Comparison of ENCODE assay signal across 25 cellular contexts in the genomic region with DNA sequence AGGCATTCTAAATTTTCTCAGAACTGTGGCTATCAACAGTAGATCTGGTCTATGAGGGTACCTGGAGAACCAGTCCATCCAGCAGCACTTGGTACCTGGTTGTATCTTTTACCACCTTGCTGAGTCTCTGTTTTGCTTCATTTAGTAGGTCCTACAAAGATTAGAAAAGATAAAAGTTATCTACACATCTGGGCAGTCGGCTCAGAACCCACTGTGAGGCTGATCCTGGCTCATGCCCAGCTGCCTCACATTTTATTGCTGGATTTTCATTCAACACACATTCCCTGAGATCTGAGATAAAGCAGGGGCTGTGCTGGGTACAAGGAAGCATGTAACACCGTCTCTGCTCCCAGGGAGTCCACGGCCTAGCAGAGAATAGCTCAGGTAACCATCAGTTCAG. TPM values are rescaled to one million over a fixed set of nuclear protein-coding genes. Genes with fewer than 3 reads are reported as not detected.
A peak's percentile ranks its signal among the peaks of the same experiment; 100 is the strongest.
DNase-seq lines count a peak whose midpoint lies in the region; ATAC-seq, FAIRE-seq and TF ChIP-seq lines count a peak whose summit lies in the region.
"Had no signal": no experiment of that assay in that cellular context is flagged by ENCODE, and none has a peak within 500 bp of the region (broad histone marks: within the 10 kb centered on the region; RNA-seq: fewer than 3 reads in every experiment).

No MANE protein-coding gene starts in this region.

- H3K27me3 ChIP-seq in SK-N-SH (ENCODE audit: insufficient read depth) (no peaks in the 10 kb centered on the region), keratinocyte (ENCODE audit: control insufficient read depth, extremely low read depth, insufficient read depth, low read length) (no peaks in the 10 kb centered on the region), sigmoid colon (no peaks in the 10 kb centered on the region), gastroesophageal sphincter (no peaks in the 10 kb centered on the region)
- H3K27me3 ChIP-seq: esophagus muscularis mucosa, SJCRH30 had no signal

- dilution Hi-C loops in keratinocyte (cut with MboI; ENCODE audit: extremely low pct_ligation_motif_present, low sequenced_read_pairs): no loop called here

- TF ChIP-seq POLR2A in sigmoid colon (IDR thresholded peaks at IDR 0.05) (no peak), gastroesophageal sphincter (IDR thresholded peaks at IDR 0.05) (no peak)

- CTCF ChIA-PET in SK-N-SH (lab: Yijun Ruan, JAX): interaction anchor here (1.0 to 1.1 kb wide), 3 partner anchors 42 to 525 kb away, joined by 3 to 7 read pairs (median 3); no protein-coding TSS in a partner anchor

- H3K9me3 ChIP-seq in SK-N-SH (no peaks in the 10 kb centered on the region), keratinocyte (ENCODE audit: control insufficient read depth, low read depth, low read length) (no peaks in the 10 kb centered on the region), sigmoid colon (no peaks in the 10 kb centered on the region), gastroesophageal sphincter (no peaks in the 10 kb centered on the region)
- H3K9me3 ChIP-seq: esophagus muscularis mucosa, left ventricle myocardium inferior, mucosa of descending colon, SJCRH30 had no signal

- DNase-seq in SK-N-SH: peak; percentile 18
- peak; percentile 57 for DNase-seq in SK-N-DZ (ENCODE audit: low spot score)
- no peak for DNase-seq in keratinocyte (ENCODE audit: low read depth, low spot score)
- no peak for DNase-seq in sigmoid colon
- DNase-seq: activated B cell treated with CpG ODN at 0.5 μM for 24 hours; cerebellar nuclear complex; effector CD4-positive, alpha-beta T cell; left ventricle myocardium inferior; NCI-H2107; NCI-H774; nucleus accumbens; right cardiac atrium; SJCRH30; stimulated activated naive CD4-positive, alpha-beta T cell had no signal

- peaks cover 23 to 46% of the 10 kb centered on the region in 2 experiments for H3K36me3 ChIP-seq in SK-N-SH (replicated peaks in 1 of 2; ENCODE audit: control insufficient read depth in 1 of 2, insufficient read depth in 2 of 2, low read length in 1 of 2)
- H3K36me3 ChIP-seq in keratinocyte (ENCODE audit: control insufficient read depth in 2 of 2, extremely low read depth in 1 of 2, insufficient read depth in 2 of 2, low read length in 2 of 2): peaks cover 16 to 29% of the 10 kb centered on the region in 2 experiments
- H3K36me3 ChIP-seq in sigmoid colon: peaks cover 11 to 52% (median 28%) of the 10 kb centered on the region in 4 donors
- H3K36me3 ChIP-seq in gastroesophageal sphincter: peaks cover 0 to 56% of the 10 kb centered on the region in 2 donors

- H3K9me2 ChIP-seq in SK-N-SH: no peaks in the 10 kb centered on the region

- TF ChIP-seq EP300 in SK-N-SH (IDR thresholded peaks at IDR 0.05; ENCODE audit: borderline replicate concordance in 1 of 2, low read depth in 1 of 2, low read length in 1 of 2): no peak
- TF ChIP-seq EP300 in sigmoid colon (IDR thresholded peaks at IDR 0.05): no peak
- TF ChIP-seq EP300 in gastroesophageal sphincter (IDR thresholded peaks at IDR 0.05): no peak

- intact Hi-C loops in sigmoid colon (cut with DNase I): no loop called here

- H4K20me1 ChIP-seq in SK-N-SH (ENCODE audit: insufficient read depth) (0 out of 2 replicates have a peak, but pooled peaks cover 4% of the 10 kb centered on the region), keratinocyte (ENCODE audit: control insufficient read depth, extremely low read depth, insufficient read depth, low read length) (no peaks in the 10 kb centered on the region)

- FAIRE-seq in keratinocyte (lab: Jason Lieb, UNC): peak; percentile 13
- FAIRE-seq: A204.1, GM12892, H54 had no signal

- H3K9ac ChIP-seq in SK-N-SH: no peak overlapping the region
- no peak overlapping the region for H3K9ac ChIP-seq in keratinocyte (ENCODE audit: control insufficient read depth, extremely low read depth, insufficient read depth, low read length)

- H3F3A ChIP-seq in SK-N-SH (replicated peaks; ENCODE audit: insufficient read depth): no peaks in the 10 kb centered on the region

- no peak overlapping the region for H3K4me3 ChIP-seq in SK-N-SH (ENCODE audit: low read depth in 2 of 2, low read length in 1 of 2)
- no peak overlapping the region for H3K4me3 ChIP-seq in keratinocyte (ENCODE audit: control insufficient read depth in 2 of 3, extremely low read depth in 1 of 3, insufficient read depth in 2 of 3, low read depth in 1 of 3, low read length in 3 of 3)
- H3K4me3 ChIP-seq in sigmoid colon: no peak overlapping the region
- no peak overlapping the region for H3K4me3 ChIP-seq in gastroesophageal sphincter
- H3K4me3 ChIP-seq: esophagus muscularis mucosa, left ventricle myocardium inferior, mucosa of descending colon, SJCRH30 had no signal

- no peaks in the 10 kb centered on the region for H3K9me1 ChIP-seq in keratinocyte (ENCODE audit: control insufficient read depth, extremely low read depth, insufficient read depth, low read length)

- TF ChIP-seq RAD21 in SK-N-SH (IDR thresholded peaks at IDR 0.05; ENCODE audit: low read length): no peak

- no peak overlapping the region for H3K4me2 ChIP-seq in SK-N-SH
- H3K4me2 ChIP-seq in keratinocyte (ENCODE audit: control insufficient read depth, extremely low read depth, insufficient read depth, low read depth, low read length): no peak overlapping the region

- H3K79me2 ChIP-seq in SK-N-SH (ENCODE audit: insufficient read depth) (peaks cover 44% of the 10 kb centered on the region), keratinocyte (ENCODE audit: control insufficient read depth, insufficient read depth, low read length) (peaks cover 17% of the 10 kb centered on the region)

- no peak for TF ChIP-seq CTCF in SK-N-SH (IDR thresholded peaks at IDR 0.05)
- TF ChIP-seq CTCF in keratinocyte (optimal IDR thresholded peaks at IDR 0.05 in 1 of 3, IDR thresholded peaks at IDR 0.05 in 1 of 3, conservative IDR thresholded peaks at IDR 0.05 in 1 of 3; ENCODE audit: extremely low read depth in 1 of 3, insufficient read depth in 2 of 3, low read length in 3 of 3): no peak
- no peak for TF ChIP-seq CTCF in sigmoid colon (IDR thresholded peaks at IDR 0.05)
- no peak for TF ChIP-seq CTCF in gastroesophageal sphincter (IDR thresholded peaks at IDR 0.05)

- no peak for ATAC-seq in SK-N-SH treated with all-trans-retinoic acid at 6 μM for 48 hours
- ATAC-seq in GM21526 (IDR thresholded peaks at IDR 0.05; ENCODE audit: low FRiP score, unreplicated experiment): no peak
- no peak for ATAC-seq in HG03095 (IDR thresholded peaks at IDR 0.05; ENCODE audit: unreplicated experiment)
- no peak for ATAC-seq in gastroesophageal sphincter
- ATAC-seq: mucosa of descending colon, right cardiac atrium had no signal

- POLR2A ChIA-PET in SK-N-SH (lab: Yijun Ruan, JAX): interaction anchor here (0.6 kb wide), 1 partner anchor 12 kb away, joined by 5 read pairs; no protein-coding TSS in a partner anchor

- H3K27ac ChIP-seq in SK-N-SH (ENCODE audit: low read depth in 2 of 2, low read length in 1 of 2): peak overlapping the region in 1 of 2 experiments; percentile 29; a peak in 1 of 4 replicates
- no peak overlapping the region for H3K27ac ChIP-seq in keratinocyte (ENCODE audit: control insufficient read depth, insufficient read depth, low read length)
- peak overlapping the region in 3 of 4 donors; percentile 2 to 70 (median 64) for H3K27ac ChIP-seq in sigmoid colon
- H3K27ac ChIP-seq in gastroesophageal sphincter: peak overlapping the region in 1 of 4 donors; percentile 21
- H3K27ac ChIP-seq: left ventricle myocardium inferior, SJCRH30 had no signal

- peaks cover 0 to 4% of the 10 kb centered on the region in 2 experiments; a peak in 1 of 4 replicates for H3K4me1 ChIP-seq in SK-N-SH (ENCODE audit: control insufficient read depth in 1 of 2, insufficient read depth in 2 of 2, low read depth in 1 of 2, low read length in 1 of 2)
- no peaks in the 10 kb centered on the region for H3K4me1 ChIP-seq in keratinocyte (ENCODE audit: control insufficient read depth, extremely low read depth, insufficient read depth, low read length)
- peaks cover 0 to 47% (median 35%) of the 10 kb centered on the region in 4 donors for H3K4me1 ChIP-seq in sigmoid colon
- peaks cover 0 to 3% (median 0%) of the 10 kb centered on the region in 3 donors for H3K4me1 ChIP-seq in gastroesophageal sphincter
- H3K4me1 ChIP-seq: SJCRH30 had no signal

- 46% methylated on average over 3 of the region's 3 CpGs for WGBS in SK-N-SH (ENCODE audit: low lambda C conversion rate)
- WGBS in sigmoid colon, 2 donors: 49 to 65% methylated on average over 3 of the region's 3 CpGs
- WGBS in gastroesophageal sphincter (ENCODE audit: low coverage in 1 of 2), 2 donors: 82 to 92% methylated on average over 2 to 3 of the region's 3 CpGs

- no peak overlapping the region for H2AFZ ChIP-seq in SK-N-SH (ENCODE audit: low read depth)
- no peak overlapping the region for H2AFZ ChIP-seq in keratinocyte (ENCODE audit: control insufficient read depth, low read length)

RNA-seq across cellular contexts. Expression of gene ATP6V1E1, which starts 27.5 kb away (rescaled TPM):
- polyA plus RNA-seq in SK-N-SH (2012; rRNA removed) (140 and 195 TPM in 2 replicates), keratinocyte (207 to 270 TPM (median 227 TPM) in 3 replicates), sigmoid colon (100 to 1,000 TPM; 136 to 218 (median 148) TPM)
- polyA plus RNA-seq in SK-N-SH (2012; cell fraction: cytosol; rRNA removed): 181 and 188 TPM in 2 replicates
- 68.3 and 108 TPM in 2 replicates for polyA plus RNA-seq in SK-N-SH (2012; cell fraction: nucleus; rRNA removed)
- 138 and 151 TPM in 2 replicates for polyA plus RNA-seq in SK-N-DZ (2014; cell fraction: cytosol; rRNA removed)
- polyA plus RNA-seq in SK-N-DZ (2014; cell fraction: nucleus; rRNA removed): 64.0 and 66.4 TPM in 2 replicates
- polyA plus RNA-seq in keratinocyte (2011; ENCODE audit: low read depth): 354 TPM
- 220 and 314 TPM in 2 replicates for polyA plus RNA-seq in keratinocyte (2011; cell fraction: cytosol; rRNA removed)
- polyA plus RNA-seq in keratinocyte (2011; cell fraction: nucleus; rRNA removed): 197 and 212 TPM in 2 replicates
- 157 and 239 TPM in 2 replicates for polyA plus RNA-seq in keratinocyte (2012; ENCODE audit: low replicate concordance)
- polyA minus RNA-seq in keratinocyte: 54.7 to 217 TPM (median 152 TPM) in 3 replicates
- polyA minus RNA-seq in keratinocyte (2011; cell fraction: cytosol; rRNA and poly(A)+ RNA removed): 109 TPM
- polyA minus RNA-seq in keratinocyte (2011; cell fraction: nucleus; rRNA and poly(A)+ RNA removed): 51.4 and 93.2 TPM in 2 replicates
- total RNA-seq in sigmoid colon (100 to 1,000 TPM; 119 to 160 (median 138) TPM), gastroesophageal sphincter (100 to 1,000 TPM; 146 to 252 (median 195) TPM)

RNA-seq across cellular contexts. Expression of gene BCL2L13, which starts 37.5 kb away (rescaled TPM):
- polyA plus RNA-seq in SK-N-SH (2012; rRNA removed): 37.1 and 51.3 TPM in 2 replicates
- 34.8 and 43.2 TPM in 2 replicates for polyA plus RNA-seq in SK-N-SH (2012; cell fraction: cytosol; rRNA removed)
- polyA plus RNA-seq in SK-N-SH (2012; cell fraction: nucleus; rRNA removed): 23.9 and 31.8 TPM in 2 replicates
- polyA plus RNA-seq in SK-N-DZ (2014; cell fraction: cytosol; rRNA removed): 52.4 and 57.5 TPM in 2 replicates
- polyA plus RNA-seq in SK-N-DZ (2014; cell fraction: nucleus; rRNA removed): 23.4 and 25.3 TPM in 2 replicates
- polyA plus RNA-seq in keratinocyte: 45.0 to 54.7 TPM (median 51.0 TPM) in 3 replicates
- 31.5 TPM for polyA plus RNA-seq in keratinocyte (2011; ENCODE audit: low read depth)
- 48.3 and 59.8 TPM in 2 replicates for polyA plus RNA-seq in keratinocyte (2011; cell fraction: cytosol; rRNA removed)
- 54.1 and 54.4 TPM in 2 replicates for polyA plus RNA-seq in keratinocyte (2011; cell fraction: nucleus; rRNA removed)
- 31.6 and 43.3 TPM in 2 replicates for polyA plus RNA-seq in keratinocyte (2012; ENCODE audit: low replicate concordance)
- polyA minus RNA-seq in keratinocyte: 41.9 to 62.2 TPM (median 55.3 TPM) in 3 replicates
- polyA minus RNA-seq in keratinocyte (2011; cell fraction: cytosol; rRNA and poly(A)+ RNA removed): 46.0 TPM
- 25.2 and 41.0 TPM in 2 replicates for polyA minus RNA-seq in keratinocyte (2011; cell fraction: nucleus; rRNA and poly(A)+ RNA removed)
- total RNA-seq in sigmoid colon: 10 to 100 TPM; 59.2 to 68.1 (median 66.8) TPM
- polyA plus RNA-seq in sigmoid colon: 10 to 100 TPM; 29.4 to 35.9 (median 35.1) TPM
- 100 to 1,000 TPM in 2 of 4 donors, 10 to 100 TPM in 2; 68.5 to 193 (median 131) TPM for total RNA-seq in gastroesophageal sphincter

RNA-seq across cellular contexts. Expression of gene SLC25A18, which starts 37.7 kb away (rescaled TPM):
- 0.02 TPM in 1 of 2 replicates, not detected in the other for polyA plus RNA-seq in SK-N-SH (2012; rRNA removed)
- not detected in 2 replicates for polyA plus RNA-seq in SK-N-SH (2012; cell fraction: cytosol; rRNA removed)
- polyA plus RNA-seq in SK-N-SH (2012; cell fraction: nucleus; rRNA removed): not detected in 2 replicates
- polyA plus RNA-seq in SK-N-DZ (2014; cell fraction: cytosol; rRNA removed): 0.47 and 0.54 TPM in 2 replicates
- polyA plus RNA-seq in SK-N-DZ (2014; cell fraction: nucleus; rRNA removed): 0.57 TPM in 1 of 2 replicates, not detected in the other
- polyA plus RNA-seq in keratinocyte: 0.04 TPM in 1 of 3 replicates, not detected in the others
- polyA plus RNA-seq in keratinocyte (2011; ENCODE audit: low read depth): not detected
- not detected in 2 replicates for polyA plus RNA-seq in keratinocyte (2011; cell fraction: cytosol; rRNA removed)
- not detected in 2 replicates for polyA plus RNA-seq in keratinocyte (2011; cell fraction: nucleus; rRNA removed)
- polyA plus RNA-seq in keratinocyte (2012; ENCODE audit: low replicate concordance): 0.25 and 0.79 TPM in 2 replicates
- polyA minus RNA-seq in keratinocyte: not detected in 3 replicates
- not detected for polyA minus RNA-seq in keratinocyte (2011; cell fraction: cytosol; rRNA and poly(A)+ RNA removed)
- polyA minus RNA-seq in keratinocyte (2011; cell fraction: nucleus; rRNA and poly(A)+ RNA removed): not detected in 2 replicates
- total RNA-seq in sigmoid colon: 1 to 10 TPM; 3.9 to 9.1 (median 6.4) TPM
- 1 to 10 TPM in 1 of 3 donors, under 1 TPM in 1, not detected in 1; 0.99 to 1.2 TPM for polyA plus RNA-seq in sigmoid colon
- total RNA-seq in gastroesophageal sphincter: 1 to 10 TPM in 3 of 4 donors, under 1 TPM in 1; 0.93 to 5.3 (median 1.5) TPM
- total RNA-seq: activated T-helper 2 cell treated with anti-CD3 and anti-CD28 coated beads, Interferon-gamma antibody, Interleukin-2, Interleukin-4, amounts not matched to agents 10 μg/mL and 5 μg/mL and 100 μg/mL, durations not matched to agents 14 hours and 24 hours and 36 hours; T-helper 2 cell treated with Interferon-gamma antibody and Interleukin-4, amounts not matched to agents 100 ng/mL and 5 ng/mL, for 36 hours had no signal

Comparison
In these comparisons a context has a peak if more than half of its experiments do, and no peak if none do; other contexts are left out.
1. DNase-seq: peak in SK-N-SH (single experiment) and SK-N-DZ (single experiment); none in keratinocyte (single experiment) and sigmoid colon (single experiment).